11 cellular contexts compared by ENCODE assay signal in genomic region chr5:172838151-172838875, GRCh38. TPM values are rescaled to one million over a fixed set of nuclear protein-coding genes. Genes with fewer than 3 reads are reported as not detected.
DNase-seq lines count a peak whose midpoint lies in the region; ATAC-seq and TF ChIP-seq lines count a peak whose summit lies in the region.
"Had no signal": no experiment of that assay in that cellular context is flagged by ENCODE, and none has a peak within 500 bp of the region (broad histone marks: within the 10 kb centered on the region; RNA-seq: fewer than 3 reads in every experiment).

No MANE protein-coding gene starts in this region.

- ATAC-seq in left lung: no peak
- no peak for ATAC-seq in stimulated activated naive CD8-positive, alpha-beta T cell treated with anti-CD3 and anti-CD28 coated beads, Interleukin-15, amount 100 ng/mL, for 72 hours

- TF ChIP-seq CTCF in Peyer's patch (IDR thresholded peaks at IDR 0.05) (no peak), left lung (IDR thresholded peaks at IDR 0.05) (no peak)

- H3K4me3 Mint-ChIP-seq in stimulated activated naive CD8-positive, alpha-beta T cell treated with anti-CD3 and anti-CD28 coated beads, Interleukin-15, amount 100 ng/mL, for 72 hours: peak overlapping the region; percentile 77 to 81

- DNase-seq in Peyer's patch: no peak
- DNase-seq in left lung: no peak
- DNase-seq in stimulated activated naive CD8-positive, alpha-beta T cell treated with anti-CD3 and anti-CD28 coated beads, Interleukin-15, amount 100 ng/mL, for 72 hours: no peak
- no peak for DNase-seq in NCI-H2029 (lab: John Stamatoyannopoulos, UW)
- no peak for DNase-seq in stimulated activated CD8-positive, alpha-beta memory T cell treated with anti-CD3 and anti-CD28 coated beads, Interleukin-4, amount 100 ng/mL, for 48 hours
- DNase-seq in NCI-H2227 treated with DMSO at 0.1 percent for 48 hours (lab: John Stamatoyannopoulos, UW): no peak
- DNase-seq: brain microvascular endothelial cell, NCI-H1417 treated with DMSO at 0.1 percent for 48 hours, T-helper 9 cell had no signal

- H3K27me3 ChIP-seq in Peyer's patch: no peaks in the 10 kb centered on the region
- no peaks in the 10 kb centered on the region for H3K27me3 ChIP-seq in left lung
- H3K27me3 ChIP-seq: brain microvascular endothelial cell had no signal

- H3K36me3 ChIP-seq in Peyer's patch (peaks cover 0 to under 1% (median 0%) of the 10 kb centered on the region in 3 donors), left lung (peaks cover 0 to 10% of the 10 kb centered on the region in 2 donors)

- H3K9me3 ChIP-seq in Peyer's patch (no peaks in the 10 kb centered on the region), left lung (no peaks in the 10 kb centered on the region)
- H3K9me3 ChIP-seq: mucosa of descending colon had no signal

- H3K4me1 ChIP-seq in Peyer's patch: peaks cover 11 to 45% (median 26%) of the 10 kb centered on the region in 4 donors
- H3K4me1 ChIP-seq in left lung: peaks cover 20 to 70% of the 10 kb centered on the region in 2 donors

- H3K4me3 ChIP-seq in GM08714 (ENCODE audit: low read length) (peak overlapping the region; percentile 24; the same call in 1 of the 2 replicates), Peyer's patch (peak overlapping the region in 1 of 4 donors; percentile 2), left lung (peak overlapping the region in 1 of 2 donors; percentile 14)
- H3K4me3 ChIP-seq: mucosa of descending colon had no signal

- peaks cover 40% of the 10 kb centered on the region for H3K4me1 Mint-ChIP-seq in stimulated activated naive CD8-positive, alpha-beta T cell treated with anti-CD3 and anti-CD28 coated beads, Interleukin-15, amount 100 ng/mL, for 72 hours

- intact Hi-C loops in left lung (cut with DNase I): no loop called here

- TF ChIP-seq POLR2A in Peyer's patch (IDR thresholded peaks at IDR 0.05): no peak

- H3K27me3 Mint-ChIP-seq in stimulated activated naive CD8-positive, alpha-beta T cell treated with anti-CD3 and anti-CD28 coated beads, Interleukin-15, amount 100 ng/mL, for 72 hours: no peaks in the 10 kb centered on the region

- peak overlapping the region in 1 of 2 donors; percentile 93 for H3K27ac Mint-ChIP-seq in stimulated activated naive CD8-positive, alpha-beta T cell treated with anti-CD3 and anti-CD28 coated beads, Interleukin-15, amount 100 ng/mL, for 72 hours

- no peaks in the 10 kb centered on the region for H3K9me3 Mint-ChIP-seq in stimulated activated naive CD8-positive, alpha-beta T cell treated with anti-CD3 and anti-CD28 coated beads, Interleukin-15, amount 100 ng/mL, for 72 hours

- peak overlapping the region; percentile 82 to 93 (median 90) for H3K27ac ChIP-seq in Peyer's patch
- peak overlapping the region; percentile 78 to 86 for H3K27ac ChIP-seq in left lung
- H3K27ac ChIP-seq: brain microvascular endothelial cell had no signal

RNA-seq across cellular contexts. Expression of gene ERGIC1, which starts 4.3 kb away (rescaled TPM):
- total RNA-seq in Peyer's patch (100 to 1,000 TPM; 113 to 180 (median 143) TPM), left lung (100 to 1,000 TPM; 165 to 229 TPM)
